In genomic region chr6:49541210-49541724, GRCh38 we compare ENCODE assay signal across 12 cellular contexts. TPM values are rescaled to one million over a fixed set of nuclear protein-coding genes. Genes with fewer than 3 reads are reported as not detected.
DNase-seq lines count a peak whose midpoint lies in the region; ATAC-seq and TF ChIP-seq lines count a peak whose summit lies in the region.
"Had no signal": no experiment of that assay in that cellular context is flagged by ENCODE, and none has a peak within 500 bp of the region (broad histone marks: within the 10 kb centered on the region; RNA-seq: fewer than 3 reads in every experiment).

No MANE protein-coding gene starts in this region.

- intact Hi-C loops in left colon (cut with DNase I, micrococcal nuclease): no loop called here

- CTCF ChIA-PET in WTC11 (lab: Charles Lee): interaction anchor here (1.0 to 1.3 kb wide), 2 partner anchors 9 kb away, joined by 3 to 4 read pairs; no protein-coding TSS in a partner anchor

- no peaks in the 10 kb centered on the region for H3K27me3 ChIP-seq in HUES48 (ENCODE audit: control insufficient read depth, insufficient read depth, low read length)
- H3K27me3 ChIP-seq: gastrocnemius medialis had no signal

- no peaks in the 10 kb centered on the region for H3K9me3 Mint-ChIP-seq in WTC11
- H3K9me3 Mint-ChIP-seq: activated B cell treated with CpG ODN at 0.5 μM for 24 hours, neural crest cell had no signal

- ATAC-seq in left colon: peak; percentile 17
- ATAC-seq in WTC11: no peak
- ATAC-seq: gastrocnemius medialis had no signal

- H3K27ac Mint-ChIP-seq in WTC11: no peak overlapping the region
- H3K27ac Mint-ChIP-seq: activated B cell treated with CpG ODN at 0.5 μM for 24 hours had no signal

- H3K36me3 Mint-ChIP-seq in WTC11: no peaks in the 10 kb centered on the region

- no peaks in the 10 kb centered on the region for H3K9me3 ChIP-seq in HUES48 (ENCODE audit: control insufficient read depth, insufficient read depth, low read length)
- H3K9me3 ChIP-seq: gastrocnemius medialis had no signal

- DNase-seq in AG10803 (ENCODE audit: low read depth) (peak; percentile 64), T1000 (lab: John Stamatoyannopoulos, UW) (peak; percentile 25), left colon (no peak), HuH-7 (ENCODE audit: low spot score) (no peak), GM10266 (ENCODE audit: extremely low spot score) (no peak), GM19240 (ENCODE audit: insufficient read length, low spot score) (no peak), WTC11 (ENCODE audit: low spot score) (no peak)
- DNase-seq: activated B cell treated with CpG ODN at 0.5 μM for 24 hours, DMS79, gastrocnemius medialis had no signal

- peaks cover 7% of the 10 kb centered on the region; the same call in 1 of the 2 replicates for H3K4me1 Mint-ChIP-seq in WTC11
- H3K4me1 Mint-ChIP-seq: activated B cell treated with CpG ODN at 0.5 μM for 24 hours had no signal

- POLR2A ChIA-PET in WTC11 (lab: Charles Lee): interaction anchor here (1.1 kb wide), 1 partner anchor 17 kb away, joined by 6 read pairs; no protein-coding TSS in a partner anchor

- no peaks in the 10 kb centered on the region for H3K27me3 Mint-ChIP-seq in WTC11 (ENCODE audit: low read depth)

- H3K4me3 Mint-ChIP-seq in WTC11: no peak overlapping the region
- H3K4me3 Mint-ChIP-seq: activated B cell treated with CpG ODN at 0.5 μM for 24 hours, neural crest cell had no signal

- no peak overlapping the region for H3K9ac ChIP-seq in HUES48 (ENCODE audit: low read depth, low read length)

- H3K36me3 ChIP-seq in HUES48 (ENCODE audit: control insufficient read depth, insufficient read depth, low read length): no peaks in the 10 kb centered on the region
- H3K36me3 ChIP-seq: gastrocnemius medialis had no signal

- no peak overlapping the region for H3K4me3 ChIP-seq in AG10803 (ENCODE audit: low read length)
- H3K4me3 ChIP-seq in HUES48 (ENCODE audit: low read depth, low read length): no peak overlapping the region
- H3K4me3 ChIP-seq: gastrocnemius medialis had no signal

- TF ChIP-seq CTCF in AG10803 (conservative IDR thresholded peaks at IDR 0.05; ENCODE audit: low read length) (no peak), GM10266 (IDR thresholded peaks at IDR 0.05; ENCODE audit: control insufficient read depth, insufficient read depth, low read depth, missing control alignments) (no peak), WTC11 (IDR thresholded peaks at IDR 0.05) (no peak)

- H3K27ac ChIP-seq in HUES48 (ENCODE audit: low read depth, low read length): peak overlapping the region; percentile 60
- H3K27ac ChIP-seq: gastrocnemius medialis had no signal

- H3K4me1 ChIP-seq in HUES48 (ENCODE audit: control insufficient read depth, insufficient read depth, low read length): peaks cover 7% of the 10 kb centered on the region; the same call in 1 of the 2 replicates
- H3K4me1 ChIP-seq: gastrocnemius medialis had no signal

TF ChIP-seq in WTC11, 78 proteins besides CTCF, POLR2A, EP300 and RAD21:
- TF ChIP-seq MYBL2 (CRISPR knock-in tag; IDR thresholded peaks at IDR 0.05): no peak
- no peak for TF ChIP-seq CDX4 (CRISPR knock-in tag; IDR thresholded peaks at IDR 0.05; ENCODE audit: borderline replicate concordance)
- TF ChIP-seq CREB1 (CRISPR knock-in tag; IDR thresholded peaks at IDR 0.05): no peak
- no peak for TF ChIP-seq ZNF512 (CRISPR knock-in tag; IDR thresholded peaks at IDR 0.05; ENCODE audit: borderline replicate concordance)
- no peak for TF ChIP-seq RORB (CRISPR knock-in tag; IDR thresholded peaks at IDR 0.05)
- TF ChIP-seq RELA (CRISPR knock-in tag; IDR thresholded peaks at IDR 0.05; ENCODE audit: borderline replicate concordance): no peak
- TF ChIP-seq MAX (CRISPR knock-in tag; IDR thresholded peaks at IDR 0.05): no peak
- no peak for TF ChIP-seq NFE2L1 (CRISPR knock-in tag; IDR thresholded peaks at IDR 0.05)
- no peak for TF ChIP-seq AFF4 (CRISPR knock-in tag; IDR thresholded peaks at IDR 0.05; ENCODE audit: borderline replicate concordance)
- TF ChIP-seq HMGA2 (CRISPR knock-in tag; IDR thresholded peaks at IDR 0.05): no peak
- no peak for TF ChIP-seq USF2 (CRISPR knock-in tag; IDR thresholded peaks at IDR 0.05)
- TF ChIP-seq ATF1 (CRISPR knock-in tag; IDR thresholded peaks at IDR 0.05): no peak
- TF ChIP-seq SOX15 (CRISPR knock-in tag; IDR thresholded peaks at IDR 0.05): no peak
- TF ChIP-seq NR1H2 (CRISPR knock-in tag; IDR thresholded peaks at IDR 0.05): no peak

RNA-seq across cellular contexts. Expression of gene C6orf141, which starts 9.2 kb away (rescaled TPM):
- 10 to 100 TPM in 1 of 2 donors, 1 to 10 TPM in 1; 7.6 to 11.6 TPM for total RNA-seq in left colon
- total RNA-seq in WTC11 (2021): 6.5 to 14.4 TPM (median 8.2 TPM) in 3 replicates
- total RNA-seq: activated B cell treated with CpG ODN at 0.5 μM for 24 hours had no signal

RNA-seq across cellular contexts. Expression of gene GLYATL3, which starts 41.5 kb away (rescaled TPM):
- total RNA-seq in left colon (under 1 TPM in 1 of 2 donors, not detected in 1; 0.22 TPM), WTC11 (2021) (not detected in 3 replicates)
- total RNA-seq: activated B cell treated with CpG ODN at 0.5 μM for 24 hours, gastrocnemius medialis, neural crest cell had no signal

Comparison
In these comparisons a context has a peak if more than half of its experiments do, and no peak if none do; other contexts are left out.
1. DNase-seq: peak in AG10803 (single experiment) and T1000 (single experiment); none in left colon (0 of 2), HuH-7 (single experiment), GM10266 (single experiment), GM19240 (single experiment) and WTC11 (single experiment).